In genomic region chr16:89264800-89265550, GRCh38 we compare ENCODE assay signal across 2 cellular contexts.
TF ChIP-seq lines count a peak whose summit lies in the region.

No MANE protein-coding gene starts in this region.

TF ChIP-seq in GM23338, 12 proteins besides CTCF, POLR2A, EP300 and RAD21:
- TF ChIP-seq REST (IDR thresholded peaks at IDR 0.05; ENCODE audit: unreplicated experiment): no peak
- no peak for TF ChIP-seq ETS1 (IDR thresholded peaks at IDR 0.05)
- no peak for TF ChIP-seq ZNF114 (CRISPR knock-in tag; IDR thresholded peaks at IDR 0.05)
- TF ChIP-seq NANOG (IDR thresholded peaks at IDR 0.05; ENCODE audit: borderline replicate concordance): no peak
- TF ChIP-seq JUNB (IDR thresholded peaks at IDR 0.05; ENCODE audit: unreplicated experiment): no peak
- TF ChIP-seq CREB1 (CRISPR knock-in tag; IDR thresholded peaks at IDR 0.05; ENCODE audit: low read depth): no peak
- TF ChIP-seq STAT1 (IDR thresholded peaks at IDR 0.05; ENCODE audit: unreplicated experiment): no peak

TF ChIP-seq in GM12878, 131 proteins besides CTCF, POLR2A, EP300 and RAD21 (continued from another document):
- no peak for TF ChIP-seq LARP7 (IDR thresholded peaks at IDR 0.05)
- TF ChIP-seq MYB (IDR thresholded peaks at IDR 0.05; ENCODE audit: borderline replicate concordance, low read depth, low read length): no peak
- TF ChIP-seq RAD51 (IDR thresholded peaks at IDR 0.05): no peak
- no peak for TF ChIP-seq REST (IDR thresholded peaks at IDR 0.05; ENCODE audit: low read depth, low read length)
- TF ChIP-seq IRF5 (IDR thresholded peaks at IDR 0.05; ENCODE audit: borderline replicate concordance): no peak
- TF ChIP-seq ESRRA (IDR thresholded peaks at IDR 0.05; ENCODE audit: low read length): no peak
- TF ChIP-seq DPF2 (IDR thresholded peaks at IDR 0.05): no peak
